In genomic region chr11:115503886-115504278, GRCh38 we compare ENCODE assay signal across 8 cellular contexts. TPM values are rescaled to one million over a fixed set of nuclear protein-coding genes. Genes with fewer than 3 reads are reported as not detected.
DNase-seq lines count a peak whose midpoint lies in the region; ATAC-seq and TF ChIP-seq lines count a peak whose summit lies in the region.

No MANE protein-coding gene starts in this region.

- H3K9me3 ChIP-seq in adipocyte (ENCODE audit: control insufficient read depth, low read length) (no peaks in the 10 kb centered on the region), thymus (ENCODE audit: control insufficient read depth) (peaks cover 4% of the 10 kb centered on the region)

- no peak for DNase-seq in adipocyte (ENCODE audit: low read depth)
- DNase-seq in kidney epithelial cell (ENCODE audit: low read depth) = no peak
- no peak for DNase-seq in NCI-H2029 treated with DMSO at 0.1 percent for 48 hours (lab: John Stamatoyannopoulos, UW)

- peaks cover 17% of the 10 kb centered on the region for H3K4me1 ChIP-seq in adipocyte (ENCODE audit: control insufficient read depth, insufficient read depth, low read length)
- H3K4me1 ChIP-seq in thymus (ENCODE audit: control insufficient read depth, insufficient read depth, low read length) = no peaks in the 10 kb centered on the region

- under 1% methylated on average over 15 of the region's 15 CpGs for WGBS in thymus

- H3K9ac ChIP-seq in adipocyte (ENCODE audit: low read length) = no peak overlapping the region

- H3K36me3 ChIP-seq in adipocyte (ENCODE audit: control insufficient read depth, insufficient read depth, low read length, severe bottlenecking) = no peaks in the 10 kb centered on the region
- H3K36me3 ChIP-seq in kidney epithelial cell (ENCODE audit: control insufficient read depth, insufficient read depth, low read length) = no peaks in the 10 kb centered on the region
- H3K36me3 ChIP-seq in thymus (ENCODE audit: control insufficient read depth, insufficient read depth) = no peaks in the 10 kb centered on the region

- TF ChIP-seq CTCF in 22Rv1 (IDR thresholded peaks at IDR 0.05) (no peak), kidney epithelial cell (IDR thresholded peaks at IDR 0.05; ENCODE audit: insufficient read depth, low read length, poor library complexity, severe bottlenecking) (no peak)

- peak overlapping the region; percentile 77 for H3K4me3 ChIP-seq in adipocyte (ENCODE audit: low read length)
- peak overlapping the region; percentile 72 for H3K4me3 ChIP-seq in kidney epithelial cell (ENCODE audit: low read depth, low read length)
- peak overlapping the region; percentile 43 for H3K4me3 ChIP-seq in thymus (ENCODE audit: low read length)

- peaks cover 60% of the 10 kb centered on the region for H3K27me3 ChIP-seq in adipocyte (replicated peaks; ENCODE audit: control insufficient read depth, insufficient read depth, low read length)
- H3K27me3 ChIP-seq in kidney epithelial cell (ENCODE audit: control insufficient read depth, insufficient read depth, low read length) = no peaks in the 10 kb centered on the region
- H3K27me3 ChIP-seq in thymus (ENCODE audit: control insufficient read depth, insufficient read depth) = peaks cover 50% of the 10 kb centered on the region

- H3K27ac ChIP-seq in 22Rv1 (peak overlapping the region; percentile 67), thymus (ENCODE audit: low read depth) (peak overlapping the region; percentile 11)

- ATAC-seq in HG02571 (IDR thresholded peaks at IDR 0.05; ENCODE audit: unreplicated experiment) = peak; percentile 17
- ATAC-seq in HG02938 (IDR thresholded peaks at IDR 0.05; ENCODE audit: unreplicated experiment) = no peak
- ATAC-seq in GM21717 (IDR thresholded peaks at IDR 0.05; ENCODE audit: unreplicated experiment) = no peak

RNA-seq across cellular contexts. Expression of gene CADM1, which starts 0.3 kb away (rescaled TPM):
- total RNA-seq in kidney epithelial cell = 33.0 and 41.7 TPM in 2 replicates
- 7.6 TPM for polyA plus RNA-seq in thymus
